19 cellular contexts compared by ENCODE assay signal in the genomic region with DNA sequence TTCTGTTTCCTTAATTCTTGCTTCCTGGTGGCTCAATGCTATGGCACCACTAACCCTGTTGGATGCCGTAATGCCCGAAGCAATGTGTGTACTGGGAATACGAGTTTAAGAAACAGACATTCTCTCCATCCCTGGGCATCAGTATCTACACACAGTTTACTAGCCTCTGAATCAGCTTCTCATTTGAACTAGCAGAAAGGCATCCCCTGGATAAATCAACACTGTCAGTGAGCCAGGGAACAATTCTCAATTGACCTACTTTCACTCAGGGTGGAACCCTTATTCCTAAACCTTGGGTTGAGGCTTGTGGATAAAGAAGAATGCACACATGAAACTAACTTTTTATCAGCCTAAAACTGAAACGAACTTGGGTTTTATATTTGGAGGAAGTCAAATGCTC.
"Had no signal": no experiment of that assay in that cellular context is flagged by ENCODE, and none has a peak within 500 bp of the region (broad histone marks: within the 10 kb centered on the region; RNA-seq: fewer than 3 reads in every experiment).

No MANE protein-coding gene starts in this region.

- H3K9me3 ChIP-seq: body of pancreas, esophagus squamous epithelium, left ventricle myocardium inferior, ovary, prostate gland had no signal

- H3K27me3 ChIP-seq: body of pancreas, ovary had no signal

- H3K4me1 ChIP-seq: prostate gland had no signal

- H3K27ac ChIP-seq: body of pancreas, left ventricle myocardium inferior, prostate gland, SK-N-MC, VCaP had no signal

- DNase-seq: activated CD4-positive, alpha-beta T cell treated with anti-CD3 and anti-CD28 coated beads, Interleukin-2, amount 10 ng/mL, durations not matched to agents 7 days and 5 days; activated CD8-positive, alpha-beta memory T cell treated with anti-CD3 and anti-CD28 coated beads, Interleukin-2, amount 10 ng/mL, durations not matched to agents 7 days and 5 days; activated CD8-positive, alpha-beta T cell treated with anti-CD3 and anti-CD28 coated beads for 36 hours; activated gamma-delta T cell; activated T-cell treated with anti-CD3 and anti-CD28 coated beads for 4 hours; anterior cingulate cortex; body of pancreas; dorsolateral prefrontal cortex; esophagus squamous epithelium; immature natural killer cell; kidney glomerular epithelial cell; left ventricle myocardium inferior; ovary; stimulated activated CD4-positive, alpha-beta T cell treated with anti-CD3 and anti-CD28 coated beads, Interleukin-4, amount 100 ng/mL, for 24 hours; SW 1271; trophoblast cell had no signal

- H3K36me3 ChIP-seq: esophagus squamous epithelium, left ventricle myocardium inferior, ovary, prostate gland had no signal

- H3K4me3 ChIP-seq: body of pancreas, dorsolateral prefrontal cortex, esophagus squamous epithelium, left ventricle myocardium inferior, ovary, prostate gland, SK-N-MC had no signal
